In genomic region chr4:170580651-170581050, GRCh38 we compare ENCODE assay signal across 29 cellular contexts.
"Had no signal": no experiment of that assay in that cellular context is flagged by ENCODE, and none has a peak within 500 bp of the region (broad histone marks: within the 10 kb centered on the region; RNA-seq: fewer than 3 reads in every experiment).

No MANE protein-coding gene starts in this region.

- H3K36me3 Mint-ChIP-seq: activated naive CD4-positive, alpha-beta T cell treated with anti-CD3 and anti-CD28 coated beads, Interleukin-2, amount 10 ng/mL, durations not matched to agents 7 days and 5 days; activated naive CD4-positive, alpha-beta T cell treated with anti-CD3 and anti-CD28 coated beads, Interleukin-2, amount 50 U/mL, for 72 hours; activated naive CD8-positive, alpha-beta T cell treated with anti-CD3 and anti-CD28 coated beads, Interleukin-2, amount 10 ng/mL, durations not matched to agents 7 days and 5 days; brain; WTC11 had no signal

- H3K9me3 ChIP-seq: colonic mucosa, gastrocnemius medialis had no signal

- H3K36me3 ChIP-seq: ascending aorta, breast epithelium, cardiac muscle cell, colonic mucosa, esophagus muscularis mucosa, gastrocnemius medialis had no signal

- H3K4me3 ChIP-seq: ascending aorta, breast epithelium, cardiac muscle cell, colonic mucosa, esophagus muscularis mucosa, gastrocnemius medialis had no signal

- H3K27ac Mint-ChIP-seq: activated CD4-positive, alpha-beta memory T cell treated with anti-CD3 and anti-CD28 coated beads, Interleukin-2, amount 10 ng/mL, durations not matched to agents 7 days and 5 days; activated CD4-positive, alpha-beta T cell treated with anti-CD3 and anti-CD28 coated beads, Interleukin-2, amount 10 ng/mL, durations not matched to agents 7 days and 5 days; activated naive CD4-positive, alpha-beta T cell treated with anti-CD3 and anti-CD28 coated beads, Interleukin-2, amount 10 ng/mL, durations not matched to agents 7 days and 5 days; activated naive CD4-positive, alpha-beta T cell treated with anti-CD3 and anti-CD28 coated beads, Interleukin-2, amount 50 U/mL, for 72 hours; activated naive CD8-positive, alpha-beta T cell treated with anti-CD3 and anti-CD28 coated beads, Interleukin-2, amount 10 ng/mL, durations not matched to agents 7 days and 5 days; activated T-helper 2 cell treated with anti-CD3 and anti-CD28 coated beads, Interferon-gamma antibody, Interleukin-2, Interleukin-4, amounts not matched to agents 10 μg/mL and 5 μg/mL and 100 μg/mL, durations not matched to agents 14 hours and 24 hours and 36 hours; brain; WTC11 had no signal

- H3K27ac ChIP-seq: ascending aorta, breast epithelium, cardiac muscle cell, colonic mucosa, esophagus muscularis mucosa, foreskin keratinocyte, gastrocnemius medialis, VCaP had no signal

- H3K4me1 ChIP-seq: ascending aorta, breast epithelium, colonic mucosa, esophagus muscularis mucosa, foreskin keratinocyte, gastrocnemius medialis had no signal

- H3K27me3 ChIP-seq: ascending aorta, breast epithelium, cardiac muscle cell, colonic mucosa, esophagus muscularis mucosa, foreskin keratinocyte, gastrocnemius medialis had no signal

- H3K4me1 Mint-ChIP-seq: activated CD4-positive, alpha-beta memory T cell treated with anti-CD3 and anti-CD28 coated beads, Interleukin-2, amount 10 ng/mL, durations not matched to agents 7 days and 5 days; activated CD4-positive, alpha-beta T cell treated with anti-CD3 and anti-CD28 coated beads, Interleukin-2, amount 10 ng/mL, durations not matched to agents 7 days and 5 days; activated naive CD4-positive, alpha-beta T cell treated with anti-CD3 and anti-CD28 coated beads, Interleukin-2, amount 10 ng/mL, durations not matched to agents 7 days and 5 days; activated naive CD8-positive, alpha-beta T cell treated with anti-CD3 and anti-CD28 coated beads, Interleukin-2, amount 10 ng/mL, durations not matched to agents 7 days and 5 days; brain had no signal

- H3K4me3 Mint-ChIP-seq: activated CD4-positive, alpha-beta memory T cell treated with anti-CD3 and anti-CD28 coated beads, Interleukin-2, amount 10 ng/mL, durations not matched to agents 7 days and 5 days; activated CD4-positive, alpha-beta T cell treated with anti-CD3 and anti-CD28 coated beads, Interleukin-2, amount 10 ng/mL, durations not matched to agents 7 days and 5 days; activated naive CD4-positive, alpha-beta T cell treated with anti-CD3 and anti-CD28 coated beads, Interleukin-2, amount 10 ng/mL, durations not matched to agents 7 days and 5 days; activated naive CD8-positive, alpha-beta T cell treated with anti-CD3 and anti-CD28 coated beads, Interleukin-2, amount 10 ng/mL, durations not matched to agents 7 days and 5 days; activated T-cell treated with anti-CD3 and anti-CD28 coated beads, Interleukin-2, amount 50 U/mL, for 4 hours; brain; WTC11 had no signal

- DNase-seq: activated CD4-positive, alpha-beta memory T cell treated with anti-CD3 and anti-CD28 coated beads, Interleukin-2, amount 10 ng/mL, durations not matched to agents 7 days and 5 days; activated CD4-positive, alpha-beta T cell treated with anti-CD3 and anti-CD28 coated beads for 1 hour; activated CD4-positive, alpha-beta T cell treated with anti-CD3 and anti-CD28 coated beads for 4 hours; activated CD4-positive, alpha-beta T cell treated with anti-CD3 and anti-CD28 coated beads, Interleukin-2, amount 10 ng/mL, durations not matched to agents 7 days and 5 days; activated CD4-positive, alpha-beta T cell treated with anti-CD3 and anti-CD28 coated beads, Interleukin-2, amount 50 U/mL, for 4 hours; activated CD8-positive, alpha-beta memory T cell treated with anti-CD3 and anti-CD28 coated beads, Interleukin-2, amount 50 U/mL, for 48 hours; activated effector memory CD4-positive, alpha-beta T cell treated with anti-CD3 and anti-CD28 coated beads, Interleukin-2, amount 50 U/mL, for 16 hours; activated naive CD4-positive, alpha-beta T cell treated with anti-CD3 and anti-CD28 coated beads, Interleukin-2, amount 10 ng/mL, durations not matched to agents 7 days and 5 days; activated naive CD8-positive, alpha-beta T cell treated with anti-CD3 and anti-CD28 coated beads, Interleukin-2, amount 10 ng/mL, durations not matched to agents 7 days and 5 days; activated T-cell treated with anti-CD3 and anti-CD28 coated beads for 4 hours; activated T-cell treated with anti-CD3 and anti-CD28 coated beads, Interleukin-2, amount 50 U/mL, for 4 hours; central memory CD4-positive, alpha-beta T cell; cerebellar nuclear complex; colonic mucosa; effector CD8-positive, alpha-beta T cell; erythroblast; foreskin keratinocyte; gastrocnemius medialis; hippocampal formation; T-helper 2 cell had no signal

- H3K9me3 Mint-ChIP-seq: WTC11 had no signal

- H3K27me3 Mint-ChIP-seq: activated CD4-positive, alpha-beta memory T cell treated with anti-CD3 and anti-CD28 coated beads, Interleukin-2, amount 10 ng/mL, durations not matched to agents 7 days and 5 days; activated CD4-positive, alpha-beta T cell treated with anti-CD3 and anti-CD28 coated beads, Interleukin-2, amount 10 ng/mL, durations not matched to agents 7 days and 5 days; activated naive CD4-positive, alpha-beta T cell treated with anti-CD3 and anti-CD28 coated beads, Interleukin-2, amount 10 ng/mL, durations not matched to agents 7 days and 5 days; activated naive CD8-positive, alpha-beta T cell treated with anti-CD3 and anti-CD28 coated beads, Interleukin-2, amount 10 ng/mL, durations not matched to agents 7 days and 5 days; brain had no signal

- ATAC-seq: activated naive CD4-positive, alpha-beta T cell treated with anti-CD3 and anti-CD28 coated beads, Interleukin-2, amount 50 U/mL, for 72 hours; activated T-cell treated with anti-CD3 and anti-CD28 coated beads, Interleukin-2, amount 50 U/mL, for 4 hours; foreskin keratinocyte; gastrocnemius medialis had no signal
